1 cellular context compared by ENCODE assay signal in the genomic region with DNA sequence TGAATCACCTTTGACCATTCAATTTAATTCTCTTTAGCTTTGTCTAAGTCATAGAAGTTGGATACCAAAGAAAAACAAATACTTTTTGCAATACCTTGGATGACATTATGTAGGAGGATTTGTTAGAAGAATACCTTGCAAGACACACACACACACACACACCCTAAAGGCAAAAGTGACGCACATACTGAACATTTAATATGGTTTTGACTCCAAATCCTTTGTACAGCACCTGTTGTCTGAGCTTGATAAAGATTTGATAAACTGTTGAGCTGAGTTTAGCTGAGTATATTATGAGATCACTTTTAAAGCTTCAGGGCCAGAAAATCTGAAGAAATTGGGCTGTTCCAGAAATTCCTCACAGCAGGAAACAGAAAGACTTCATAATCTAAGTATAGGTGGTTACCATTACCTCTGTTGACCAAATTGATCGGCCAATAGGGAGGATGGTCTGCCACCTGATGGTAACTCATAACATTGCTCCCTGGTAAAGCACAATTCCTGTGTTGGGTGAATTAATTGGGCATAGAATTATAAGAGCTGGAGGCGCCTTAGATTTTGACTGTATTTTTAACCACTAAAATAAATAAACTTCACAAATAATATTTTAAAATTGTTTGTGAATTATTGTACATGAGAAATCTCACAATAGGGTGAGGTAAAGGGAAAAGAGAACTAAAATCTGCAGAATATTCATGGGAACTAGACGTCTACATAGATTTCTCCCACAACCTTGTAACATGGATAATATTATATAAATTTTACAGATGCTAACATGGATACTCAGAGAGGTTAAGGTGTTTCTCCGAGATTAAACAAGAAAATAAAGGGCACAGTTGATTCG.
A peak's percentile ranks its signal among the peaks of the same experiment; 100 is the strongest.
TF ChIP-seq lines count a peak whose summit lies in the region.

No MANE protein-coding gene starts in this region.

TF ChIP-seq in GM12878, 131 proteins besides CTCF, POLR2A, EP300 and RAD21:
- peak; percentile 50; the same call in 1 of the 2 replicates for TF ChIP-seq YY1 (IDR thresholded peaks at IDR 0.05; ENCODE audit: low read depth, low read length)
- peak; percentile 53 for TF ChIP-seq RUNX3 (IDR thresholded peaks at IDR 0.05; ENCODE audit: low read length)
- TF ChIP-seq, protein P1, sequence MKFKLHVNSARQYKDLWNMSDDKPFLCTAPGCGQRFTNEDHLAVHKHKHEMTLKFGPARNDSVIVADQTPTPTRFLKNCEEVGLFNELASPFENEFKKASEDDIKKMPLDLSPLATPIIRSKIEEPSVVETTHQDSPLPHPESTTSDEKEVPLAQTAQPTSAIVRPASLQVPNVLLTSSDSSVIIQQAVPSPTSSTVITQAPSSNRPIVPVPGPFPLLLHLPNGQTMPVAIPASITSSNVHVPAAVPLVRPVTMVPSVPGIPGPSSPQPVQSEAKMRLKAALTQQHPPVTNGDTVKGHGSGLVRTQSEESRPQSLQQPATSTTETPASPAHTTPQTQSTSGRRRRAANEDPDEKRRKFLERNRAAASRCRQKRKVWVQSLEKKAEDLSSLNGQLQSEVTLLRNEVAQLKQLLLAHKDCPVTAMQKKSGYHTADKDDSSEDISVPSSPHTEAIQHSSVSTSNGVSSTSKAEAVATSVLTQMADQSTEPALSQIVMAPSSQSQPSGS (IDR thresholded peaks at IDR 0.05; ENCODE audit: low read length) = 0 out of 2 replicates have a peak, but pooled peaks have one; percentile 22
- TF ChIP-seq SMC3 (IDR thresholded peaks at IDR 0.05; ENCODE audit: borderline replicate concordance, low read length) = peak; percentile 94
- no peak for TF ChIP-seq RCOR1 (conservative IDR thresholded peaks at IDR 0.05; ENCODE audit: low read depth, low read length)
- TF ChIP-seq, protein P2, sequence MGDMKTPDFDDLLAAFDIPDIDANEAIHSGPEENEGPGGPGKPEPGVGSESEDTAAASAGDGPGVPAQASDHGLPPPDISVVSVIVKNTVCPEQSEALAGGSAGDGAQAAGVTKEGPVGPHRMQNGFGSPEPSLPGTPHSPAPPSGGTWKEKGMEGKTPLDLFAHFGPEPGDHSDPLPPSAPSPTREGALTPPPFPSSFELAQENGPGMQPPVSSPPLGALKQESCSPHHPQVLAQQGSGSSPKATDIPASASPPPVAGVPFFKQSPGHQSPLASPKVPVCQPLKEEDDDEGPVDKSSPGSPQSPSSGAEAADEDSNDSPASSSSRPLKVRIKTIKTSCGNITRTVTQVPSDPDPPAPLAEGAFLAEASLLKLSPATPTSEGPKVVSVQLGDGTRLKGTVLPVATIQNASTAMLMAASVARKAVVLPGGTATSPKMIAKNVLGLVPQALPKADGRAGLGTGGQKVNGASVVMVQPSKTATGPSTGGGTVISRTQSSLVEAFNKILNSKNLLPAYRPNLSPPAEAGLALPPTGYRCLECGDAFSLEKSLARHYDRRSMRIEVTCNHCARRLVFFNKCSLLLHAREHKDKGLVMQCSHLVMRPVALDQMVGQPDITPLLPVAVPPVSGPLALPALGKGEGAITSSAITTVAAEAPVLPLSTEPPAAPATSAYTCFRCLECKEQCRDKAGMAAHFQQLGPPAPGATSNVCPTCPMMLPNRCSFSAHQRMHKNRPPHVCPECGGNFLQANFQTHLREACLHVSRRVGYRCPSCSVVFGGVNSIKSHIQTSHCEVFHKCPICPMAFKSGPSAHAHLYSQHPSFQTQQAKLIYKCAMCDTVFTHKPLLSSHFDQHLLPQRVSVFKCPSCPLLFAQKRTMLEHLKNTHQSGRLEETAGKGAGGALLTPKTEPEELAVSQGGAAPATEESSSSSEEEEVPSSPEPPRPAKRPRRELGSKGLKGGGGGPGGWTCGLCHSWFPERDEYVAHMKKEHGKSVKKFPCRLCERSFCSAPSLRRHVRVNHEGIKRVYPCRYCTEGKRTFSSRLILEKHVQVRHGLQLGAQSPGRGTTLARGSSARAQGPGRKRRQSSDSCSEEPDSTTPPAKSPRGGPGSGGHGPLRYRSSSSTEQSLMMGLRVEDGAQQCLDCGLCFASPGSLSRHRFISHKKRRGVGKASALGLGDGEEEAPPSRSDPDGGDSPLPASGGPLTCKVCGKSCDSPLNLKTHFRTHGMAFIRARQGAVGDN (IDR thresholded peaks at IDR 0.05) = no peak
- TF ChIP-seq IKZF1 (conservative IDR thresholded peaks at IDR 0.05) = no peak
- TF ChIP-seq POLR2AphosphoS5 (IDR thresholded peaks at IDR 0.05; ENCODE audit: low read length) = no peak
- 0 out of 2 replicates have a peak, but pooled peaks have one; percentile 31 for TF ChIP-seq IRF4 (IDR thresholded peaks at IDR 0.05; ENCODE audit: low read depth, low read length)
- TF ChIP-seq, protein P3, sequence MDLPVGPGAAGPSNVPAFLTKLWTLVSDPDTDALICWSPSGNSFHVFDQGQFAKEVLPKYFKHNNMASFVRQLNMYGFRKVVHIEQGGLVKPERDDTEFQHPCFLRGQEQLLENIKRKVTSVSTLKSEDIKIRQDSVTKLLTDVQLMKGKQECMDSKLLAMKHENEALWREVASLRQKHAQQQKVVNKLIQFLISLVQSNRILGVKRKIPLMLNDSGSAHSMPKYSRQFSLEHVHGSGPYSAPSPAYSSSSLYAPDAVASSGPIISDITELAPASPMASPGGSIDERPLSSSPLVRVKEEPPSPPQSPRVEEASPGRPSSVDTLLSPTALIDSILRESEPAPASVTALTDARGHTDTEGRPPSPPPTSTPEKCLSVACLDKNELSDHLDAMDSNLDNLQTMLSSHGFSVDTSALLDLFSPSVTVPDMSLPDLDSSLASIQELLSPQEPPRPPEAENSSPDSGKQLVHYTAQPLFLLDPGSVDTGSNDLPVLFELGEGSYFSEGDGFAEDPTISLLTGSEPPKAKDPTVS (IDR thresholded peaks at IDR 0.05; ENCODE audit: low read depth, low read length) = no peak
TF ChIP-seq in GM12878: peak in this region for 5.
